Comparison of ENCODE assay signal across 14 cellular contexts in genomic region chr12:943051-943450, GRCh38.
"Had no signal": no experiment of that assay in that cellular context is flagged by ENCODE, and none has a peak within 500 bp of the region (broad histone marks: within the 10 kb centered on the region; RNA-seq: fewer than 3 reads in every experiment).

No MANE protein-coding gene starts in this region.

- H3K27me3 ChIP-seq: body of pancreas had no signal

- H3K4me3 ChIP-seq: body of pancreas had no signal

- DNase-seq: activated CD4-positive, alpha-beta T cell treated with anti-CD3 and anti-CD28 coated beads for 36 hours; amniotic stem cell; body of pancreas; effector memory CD8-positive, alpha-beta T cell; erythroblast; immature natural killer cell; left colon; mesenchymal stem cell; retina; substantia nigra; T-helper 9 cell; trophoblast cell had no signal

- H3K9me3 ChIP-seq: body of pancreas had no signal

- ATAC-seq: activated CD4-positive, alpha-beta T cell treated with anti-CD3 and anti-CD28 coated beads for 36 hours; activated naive CD4-positive, alpha-beta T cell treated with anti-CD3 and anti-CD28 coated beads, Interleukin-2, amount 50 U/mL, for 72 hours; body of pancreas; effector memory CD8-positive, alpha-beta T cell; left colon; stimulated activated effector memory CD8-positive, alpha-beta T cell treated with anti-CD3 and anti-CD28 coated beads, Interleukin-12 subunit alpha, Interleukin-12 subunit beta, amount 100 ng/mL, for 72 hours had no signal

- H3K27ac ChIP-seq: body of pancreas had no signal
